In the genomic region with DNA sequence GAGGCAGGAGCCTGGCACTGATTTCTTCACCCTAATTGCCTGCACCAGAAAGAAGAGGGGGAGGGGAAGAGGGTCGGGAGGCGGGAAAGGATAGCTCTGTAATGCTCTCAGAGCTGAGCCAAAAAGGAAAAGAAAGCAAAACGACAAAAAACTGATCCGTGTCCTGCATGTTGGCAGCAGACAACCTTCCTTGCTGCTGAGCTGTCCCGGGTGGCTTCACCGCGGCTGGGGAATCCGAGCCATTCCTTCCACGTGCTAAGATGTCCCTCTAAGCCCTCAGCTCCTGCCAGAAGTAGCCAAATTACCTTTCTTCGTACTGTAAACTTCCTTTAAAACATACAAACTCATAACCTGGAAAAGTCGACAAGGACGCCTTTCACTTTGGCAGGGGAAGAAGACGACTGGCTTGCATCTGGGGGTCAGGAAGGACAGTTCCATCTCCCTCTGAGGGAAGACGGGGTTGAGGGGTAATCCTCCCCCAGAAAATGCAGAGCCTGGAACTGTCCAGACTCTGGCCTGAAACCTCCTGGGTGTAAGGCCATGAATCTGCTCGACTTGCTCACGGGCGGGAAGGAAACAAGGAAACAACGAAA, we compare ENCODE assay signal across 12 cellular contexts. TPM values are rescaled to one million over a fixed set of nuclear protein-coding genes. Genes with fewer than 3 reads are reported as not detected.
DNase-seq lines count a peak whose midpoint lies in the region; ATAC-seq and TF ChIP-seq lines count a peak whose summit lies in the region.
"Had no signal": no experiment of that assay in that cellular context is flagged by ENCODE, and none has a peak within 500 bp of the region (broad histone marks: within the 10 kb centered on the region; RNA-seq: fewer than 3 reads in every experiment).

No MANE protein-coding gene starts in this region.

- no peaks in the 10 kb centered on the region for H3K9me3 ChIP-seq in lower lobe of right lung

- H3K36me3 ChIP-seq in lower lobe of right lung = no peaks in the 10 kb centered on the region
- H3K36me3 ChIP-seq: BLaER1 treated with 17β-estradiol and CSF1 and Interleukin-3, amounts not matched to agents 10 nM and 100 nM had no signal

- peaks cover 100% of the 10 kb centered on the region for H3K27me3 ChIP-seq in lower lobe of right lung (ENCODE audit: low read depth)

- H3K4me3 ChIP-seq in lower lobe of right lung = peak overlapping the region; percentile 2

- H3K4me1 ChIP-seq in lower lobe of right lung = peaks cover 65% of the 10 kb centered on the region

- H3K9me3 Mint-ChIP-seq in activated naive CD4-positive, alpha-beta T cell treated with anti-CD3 and anti-CD28 coated beads for 36 hours = no peaks in the 10 kb centered on the region
- no peaks in the 10 kb centered on the region for H3K9me3 Mint-ChIP-seq in type B pancreatic cell

- H3K4me3 Mint-ChIP-seq in activated naive CD4-positive, alpha-beta T cell treated with anti-CD3 and anti-CD28 coated beads for 36 hours = peak overlapping the region; percentile 63
- H3K4me3 Mint-ChIP-seq in type B pancreatic cell = peak overlapping the region; percentile 83

- intact Hi-C loops in activated naive CD4-positive, alpha-beta T cell treated with anti-CD3 and anti-CD28 coated beads for 36 hours (cut with micrococcal nuclease) = loop anchor here (1.0 to 10.0 kb wide), 3 partner anchors 8 to 753 kb away; a partner anchor contains a TSS
- intact Hi-C loops in lower lobe of right lung (cut with DNase I) = no loop called here

- no peak overlapping the region for H3K27ac Mint-ChIP-seq in activated naive CD4-positive, alpha-beta T cell treated with anti-CD3 and anti-CD28 coated beads for 36 hours
- peak overlapping the region; percentile 87 for H3K27ac Mint-ChIP-seq in type B pancreatic cell

- H3K27me3 Mint-ChIP-seq in activated naive CD4-positive, alpha-beta T cell treated with anti-CD3 and anti-CD28 coated beads for 36 hours (ENCODE audit: low read depth) = peaks cover 72% of the 10 kb centered on the region
- peaks cover 95% of the 10 kb centered on the region for H3K27me3 Mint-ChIP-seq in type B pancreatic cell

- ATAC-seq in lower lobe of right lung (no peak), GM21367 (IDR thresholded peaks at IDR 0.05; ENCODE audit: unreplicated experiment) (no peak), GM18873 (IDR thresholded peaks at IDR 0.05; ENCODE audit: low FRiP score, unreplicated experiment) (no peak)

- CTCF ChIA-PET in activated naive CD4-positive, alpha-beta T cell treated with anti-CD3 and anti-CD28 coated beads for 36 hours (lab: Charles Lee) = interaction anchor here (1.1 kb wide), 1 partner anchor 267 kb away, joined by 3 read pairs; no protein-coding TSS in a partner anchor

- H3K36me3 Mint-ChIP-seq in activated naive CD4-positive, alpha-beta T cell treated with anti-CD3 and anti-CD28 coated beads for 36 hours (ENCODE audit: low read depth) = no peaks in the 10 kb centered on the region
- H3K36me3 Mint-ChIP-seq in type B pancreatic cell = peaks cover 25% of the 10 kb centered on the region

- H3K4me1 Mint-ChIP-seq in activated naive CD4-positive, alpha-beta T cell treated with anti-CD3 and anti-CD28 coated beads for 36 hours (ENCODE audit: low read depth) = peaks cover 57% of the 10 kb centered on the region
- H3K4me1 Mint-ChIP-seq in type B pancreatic cell (ENCODE audit: unreplicated experiment) = peaks cover 24% of the 10 kb centered on the region

- TF ChIP-seq CTCF in lower lobe of right lung (IDR thresholded peaks at IDR 0.05) (no peak), type B pancreatic cell (conservative IDR thresholded peaks at IDR 0.05) (no peak)

- peak overlapping the region; percentile 10 for H3K27ac ChIP-seq in angular gyrus (ENCODE audit: low read depth, low read length)
- H3K27ac ChIP-seq in lower lobe of right lung = no peak overlapping the region
- H3K27ac ChIP-seq: BLaER1 treated with 17β-estradiol and CSF1 and Interleukin-3, amounts not matched to agents 10 nM and 100 nM had no signal

- DNase-seq in activated naive CD4-positive, alpha-beta T cell treated with anti-CD3 and anti-CD28 coated beads for 36 hours = peak; percentile 8
- DNase-seq in activated naive CD4-positive, alpha-beta T cell treated with Interleukin-2 at 50 U/mL for 16 hours = no peak
- DNase-seq in lower lobe of right lung (no peak), type B pancreatic cell (ENCODE audit: extremely low spot score, unreplicated experiment) (peak; percentile 70), NCI-H1092 treated with DMSO at 0.1 percent for 48 hours (lab: John Stamatoyannopoulos, UW) (no peak)
- DNase-seq: SIG-M5 had no signal

RNA-seq across cellular contexts. Expression of a gene that starts 7.6 kb away (rescaled TPM):
- total RNA-seq in activated naive CD4-positive, alpha-beta T cell treated with anti-CD3 and anti-CD28 coated beads for 36 hours = not detected
- total RNA-seq in lower lobe of right lung (0.27 TPM), type B pancreatic cell (ENCODE audit: low replicate concordance) (10.4 and 31.9 TPM in 2 replicates)
- total RNA-seq: cardiac septum, mucosa of gallbladder had no signal

Comparison
In these comparisons a context has a peak if more than half of its experiments do, and no peak if none do; other contexts are left out.
1. DNase-seq: peak in activated naive CD4-positive, alpha-beta T cell treated with anti-CD3 and anti-CD28 coated beads for 36 hours (single experiment) and type B pancreatic cell (single experiment); none in activated naive CD4-positive, alpha-beta T cell treated with Interleukin-2 at 50 U/mL for 16 hours (single experiment), lower lobe of right lung (single experiment) and NCI-H1092 treated with DMSO at 0.1 percent for 48 hours (single experiment).